In the genomic region with DNA sequence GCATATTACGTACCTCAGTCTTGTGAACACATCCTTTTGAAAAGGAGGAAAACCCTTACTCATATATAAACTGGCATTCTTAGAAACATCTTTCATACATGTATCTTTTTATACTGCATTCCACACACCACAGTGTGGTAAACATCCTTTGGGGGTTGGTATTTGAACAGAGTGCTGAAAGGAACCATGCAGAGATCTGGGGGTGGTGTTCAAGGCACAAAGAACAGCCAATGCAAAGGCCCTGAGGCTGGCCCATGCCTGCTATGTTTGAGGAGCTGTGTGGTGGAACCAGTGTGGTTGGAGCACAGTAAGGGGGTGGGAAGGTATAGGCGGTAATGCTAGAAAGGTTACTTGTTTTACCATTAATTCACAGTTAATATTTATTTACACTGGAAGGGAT, we compare ENCODE assay signal across 14 cellular contexts. TPM values are rescaled to one million over a fixed set of nuclear protein-coding genes. Genes with fewer than 3 reads are reported as not detected.
DNase-seq lines count a peak whose midpoint lies in the region; ATAC-seq and TF ChIP-seq lines count a peak whose summit lies in the region.
"Had no signal": no experiment of that assay in that cellular context is flagged by ENCODE, and none has a peak within 500 bp of the region (broad histone marks: within the 10 kb centered on the region; RNA-seq: fewer than 3 reads in every experiment).

No MANE protein-coding gene starts in this region.

- peak overlapping the region; percentile 89 for H3K27ac ChIP-seq in fibroblast of lung (ENCODE audit: insufficient read depth, low read length)
- H3K27ac ChIP-seq: SK-N-MC, suprapubic skin had no signal

- no peaks in the 10 kb centered on the region for H3K9me3 ChIP-seq in fibroblast of lung (ENCODE audit: control insufficient read depth, insufficient read depth, low read depth, low read length)
- H3K9me3 ChIP-seq: suprapubic skin had no signal

- peaks cover 59% of the 10 kb centered on the region for H3K36me3 Mint-ChIP-seq in activated naive CD4-positive, alpha-beta T cell treated with anti-CD3 and anti-CD28 coated beads, Interleukin-2, amount 10 ng/mL, durations not matched to agents 7 days and 5 days
- H3K36me3 Mint-ChIP-seq in T-helper 2 cell treated with Interferon-gamma antibody and Interleukin-4, amounts not matched to agents 5 μg/mL and 100 μg/mL, for 36 hours (ENCODE audit: low read depth), result peaks cover 52% of the 10 kb centered on the region

- H4K20me1 ChIP-seq in fibroblast of lung (ENCODE audit: control insufficient read depth, extremely low read depth, insufficient read depth, low read length), result no peaks in the 10 kb centered on the region

- no peak for ATAC-seq in stimulated activated naive CD8-positive, alpha-beta T cell treated with anti-CD3 and anti-CD28 coated beads, Interleukin-15, amount 100 ng/mL, for 72 hours
- no peak for ATAC-seq in HG03460 (IDR thresholded peaks at IDR 0.05; ENCODE audit: unreplicated experiment)

- CTCF ChIA-PET in activated naive CD4-positive, alpha-beta T cell treated with anti-CD3 and anti-CD28 coated beads, Interleukin-2, amount 10 ng/mL, durations not matched to agents 7 days and 5 days (lab: Charles Lee), result no interaction called here

- peaks cover 30% of the 10 kb centered on the region for H3K79me2 ChIP-seq in fibroblast of lung (ENCODE audit: control insufficient read depth, insufficient read depth, low read length)

- H3K4me1 Mint-ChIP-seq in activated naive CD4-positive, alpha-beta T cell treated with anti-CD3 and anti-CD28 coated beads, Interleukin-2, amount 10 ng/mL, durations not matched to agents 7 days and 5 days, result peaks cover 77% of the 10 kb centered on the region
- peaks cover 42% of the 10 kb centered on the region for H3K4me1 Mint-ChIP-seq in T-helper 2 cell treated with Interferon-gamma antibody and Interleukin-4, amounts not matched to agents 5 μg/mL and 100 μg/mL, for 36 hours (ENCODE audit: low read depth)
- peaks cover 76% of the 10 kb centered on the region for H3K4me1 Mint-ChIP-seq in stimulated activated naive CD8-positive, alpha-beta T cell treated with anti-CD3 and anti-CD28 coated beads, Interleukin-15, amount 100 ng/mL, for 72 hours

- peaks cover 5% of the 10 kb centered on the region for H3K36me3 ChIP-seq in fibroblast of lung (ENCODE audit: control insufficient read depth, insufficient read depth, low read length)

- H3K27ac Mint-ChIP-seq in activated naive CD4-positive, alpha-beta T cell treated with anti-CD3 and anti-CD28 coated beads, Interleukin-2, amount 10 ng/mL, durations not matched to agents 7 days and 5 days, result peak overlapping the region; percentile 93
- H3K27ac Mint-ChIP-seq in T-helper 2 cell treated with Interferon-gamma antibody and Interleukin-4, amounts not matched to agents 5 μg/mL and 100 μg/mL, for 36 hours, result peak overlapping the region; percentile 89
- peak overlapping the region in 1 of 2 donors; percentile 78 for H3K27ac Mint-ChIP-seq in stimulated activated naive CD8-positive, alpha-beta T cell treated with anti-CD3 and anti-CD28 coated beads, Interleukin-15, amount 100 ng/mL, for 72 hours

- H3K9me3 Mint-ChIP-seq in activated naive CD4-positive, alpha-beta T cell treated with anti-CD3 and anti-CD28 coated beads, Interleukin-2, amount 10 ng/mL, durations not matched to agents 7 days and 5 days, result no peaks in the 10 kb centered on the region
- no peaks in the 10 kb centered on the region for H3K9me3 Mint-ChIP-seq in T-helper 2 cell treated with Interferon-gamma antibody and Interleukin-4, amounts not matched to agents 5 μg/mL and 100 μg/mL, for 36 hours
- no peaks in the 10 kb centered on the region for H3K9me3 Mint-ChIP-seq in stimulated activated naive CD8-positive, alpha-beta T cell treated with anti-CD3 and anti-CD28 coated beads, Interleukin-15, amount 100 ng/mL, for 72 hours

- peak overlapping the region in 3 of 4 experiments; percentile 60 to 77 (median 77) for H3K4me3 ChIP-seq in fibroblast of lung (replicated peaks in 1 of 4; ENCODE audit: control extremely low read depth in 1 of 4, insufficient read depth in 1 of 4, low read depth in 3 of 4, low read length in 4 of 4)

- H3K4me3 Mint-ChIP-seq in activated naive CD4-positive, alpha-beta T cell treated with anti-CD3 and anti-CD28 coated beads, Interleukin-2, amount 10 ng/mL, durations not matched to agents 7 days and 5 days, result peak overlapping the region; percentile 81
- peak overlapping the region; percentile 91 for H3K4me3 Mint-ChIP-seq in T-helper 2 cell treated with Interferon-gamma antibody and Interleukin-4, amounts not matched to agents 5 μg/mL and 100 μg/mL, for 36 hours
- peak overlapping the region; percentile 82 to 96 for H3K4me3 Mint-ChIP-seq in stimulated activated naive CD8-positive, alpha-beta T cell treated with anti-CD3 and anti-CD28 coated beads, Interleukin-15, amount 100 ng/mL, for 72 hours

- no peak overlapping the region for H3K9ac ChIP-seq in fibroblast of lung (ENCODE audit: insufficient read depth, low read length)

- no peaks in the 10 kb centered on the region for H3K27me3 Mint-ChIP-seq in activated naive CD4-positive, alpha-beta T cell treated with anti-CD3 and anti-CD28 coated beads, Interleukin-2, amount 10 ng/mL, durations not matched to agents 7 days and 5 days
- H3K27me3 Mint-ChIP-seq in T-helper 2 cell treated with Interferon-gamma antibody and Interleukin-4, amounts not matched to agents 5 μg/mL and 100 μg/mL, for 36 hours (ENCODE audit: low read depth), result no peaks in the 10 kb centered on the region
- H3K27me3 Mint-ChIP-seq in stimulated activated naive CD8-positive, alpha-beta T cell treated with anti-CD3 and anti-CD28 coated beads, Interleukin-15, amount 100 ng/mL, for 72 hours, result no peaks in the 10 kb centered on the region

- H3K27me3 ChIP-seq in fibroblast of lung (ENCODE audit: control insufficient read depth, insufficient read depth, low read length), result no peaks in the 10 kb centered on the region
- H3K27me3 ChIP-seq: suprapubic skin had no signal

- no peak overlapping the region for H2AFZ ChIP-seq in fibroblast of lung (ENCODE audit: low read length)

- peak overlapping the region; percentile 79 for H3K4me2 ChIP-seq in fibroblast of lung (ENCODE audit: extremely low read depth, insufficient read depth, low read length)

- peak; percentile 43 for DNase-seq in activated naive CD4-positive, alpha-beta T cell treated with anti-CD3 and anti-CD28 coated beads, Interleukin-2, amount 10 ng/mL, durations not matched to agents 7 days and 5 days
- DNase-seq in activated naive CD4-positive, alpha-beta T cell treated with Interleukin-2 at 50 U/mL for 16 hours, result no peak
- peak; percentile 22 for DNase-seq in T-helper 2 cell treated with Interferon-gamma antibody and Interleukin-4, amounts not matched to agents 5 μg/mL and 100 μg/mL, for 36 hours (ENCODE audit: low spot score)
- DNase-seq in fibroblast of lung (ENCODE audit: low read depth in 2 of 2), result peak in 1 of 2 donors; percentile 22
- no peak for DNase-seq in stimulated activated naive CD8-positive, alpha-beta T cell treated with anti-CD3 and anti-CD28 coated beads, Interleukin-15, amount 100 ng/mL, for 72 hours
- DNase-seq in NCI-H345 (lab: John Stamatoyannopoulos, UW), result no peak
- no peak for DNase-seq in kidney glomerular epithelial cell (lab: John Stamatoyannopoulos, UW)
- DNase-seq: NCI-H1092; NCI-H748 treated with DMSO at 0.1 percent for 48 hours; nucleus accumbens; stimulated activated CD4-positive, alpha-beta T cell treated with anti-CD3 and anti-CD28 coated beads, Interleukin-4, amount 100 ng/mL, for 1 hour had no signal

- peaks cover 6% of the 10 kb centered on the region for H3K4me1 ChIP-seq in fibroblast of lung (ENCODE audit: control insufficient read depth, extremely low read depth, insufficient read depth, low read length)

- no peak for TF ChIP-seq CTCF in fibroblast of lung (conservative IDR thresholded peaks at IDR 0.05 in 1 of 2, IDR thresholded peaks at IDR 0.05 in 1 of 2; ENCODE audit: low read depth in 1 of 2, low read length in 2 of 2)

RNA-seq across cellular contexts. Expression of a gene that starts 2.0 kb away (rescaled TPM):
- 13.9 and 14.4 TPM in 2 replicates for total RNA-seq in fibroblast of lung
- polyA plus RNA-seq in fibroblast of lung, result 25.3 and 27.5 TPM in 2 replicates
- polyA plus RNA-seq in fibroblast of lung (2012), result 27.8 and 36.7 TPM in 2 replicates
- polyA minus RNA-seq in fibroblast of lung (ENCODE audit: low replicate concordance), result 32.3 and 51.8 TPM in 2 replicates

RNA-seq across cellular contexts. Expression of a gene that starts 10.6 kb away (rescaled TPM):
- 111 and 143 TPM in 2 replicates for total RNA-seq in fibroblast of lung
- 114 and 141 TPM in 2 replicates for polyA plus RNA-seq in fibroblast of lung
- polyA plus RNA-seq in fibroblast of lung (2012), result 154 TPM in 2 replicates
- polyA minus RNA-seq in fibroblast of lung (ENCODE audit: low replicate concordance), result 37.4 and 38.1 TPM in 2 replicates

RNA-seq across cellular contexts. Expression of a gene that starts 18.6 kb away (rescaled TPM):
- under 0.01 and 0.17 TPM in 2 replicates for total RNA-seq in fibroblast of lung
- 0.08 and 0.17 TPM in 2 replicates for polyA plus RNA-seq in fibroblast of lung
- 0.52 and 0.71 TPM in 2 replicates for polyA plus RNA-seq in fibroblast of lung (2012)
- polyA minus RNA-seq in fibroblast of lung (ENCODE audit: low replicate concordance), result not detected in 2 replicates

RNA-seq across cellular contexts. Expression of a gene that starts 28.7 kb away (rescaled TPM):
- total RNA-seq in fibroblast of lung, result under 0.01 and 0.17 TPM in 2 replicates
- polyA plus RNA-seq in fibroblast of lung, result 0.56 and 1.4 TPM in 2 replicates
- polyA plus RNA-seq in fibroblast of lung (2012), result 1.0 and 1.9 TPM in 2 replicates
- polyA minus RNA-seq in fibroblast of lung (ENCODE audit: low replicate concordance), result 2.2 and 11.2 TPM in 2 replicates

Comparison
In these comparisons a context has a peak if more than half of its experiments do, and no peak if none do; other contexts are left out.
1. DNase-seq: peak in activated naive CD4-positive, alpha-beta T cell treated with anti-CD3 and anti-CD28 coated beads, Interleukin-2, amount 10 ng/mL, durations not matched to agents 7 days and 5 days (single experiment) and T-helper 2 cell treated with Interferon-gamma antibody and Interleukin-4, amounts not matched to agents 5 μg/mL and 100 μg/mL, for 36 hours (single experiment); none in activated naive CD4-positive, alpha-beta T cell treated with Interleukin-2 at 50 U/mL for 16 hours (single experiment), stimulated activated naive CD8-positive, alpha-beta T cell treated with anti-CD3 and anti-CD28 coated beads, Interleukin-15, amount 100 ng/mL, for 72 hours (0 of 2), NCI-H345 (single experiment) and kidney glomerular epithelial cell (single experiment).
2. Peak in every context shown above with its lines, with median percentiles within 50 percentile points of each other: H3K4me3 Mint-ChIP-seq.